In genomic region chr7:118944271-118944670, GRCh38 we compare ENCODE assay signal across 11 cellular contexts.
"Had no signal": no experiment of that assay in that cellular context is flagged by ENCODE, and none has a peak within 500 bp of the region (broad histone marks: within the 10 kb centered on the region; RNA-seq: fewer than 3 reads in every experiment).

No MANE protein-coding gene starts in this region.

- H3K4me3 Mint-ChIP-seq: GM23338, H9, HFFc6 had no signal

- H3K4me3 ChIP-seq: GM23248, GM23338, HAP-1 had no signal

- ATAC-seq: GM23338, HCT116 had no signal

- H3K4me1 ChIP-seq: HAP-1 had no signal

- H2AFZ ChIP-seq: GM23248, GM23338 had no signal

- H3K4me1 Mint-ChIP-seq: GM23338 had no signal

- FAIRE-seq: H1, H54 had no signal

- H3K9me3 Mint-ChIP-seq: H9 had no signal

- H3K27ac ChIP-seq: GM23248 had no signal

- H3K4me2 ChIP-seq: GM23338 had no signal

- H3K36me3 ChIP-seq: HAP-1 had no signal

- DNase-seq: GM23248, GOT3, H7, H9, HCEC 1CT, HFFc6 had no signal

- H3K9me3 ChIP-seq: HAP-1 had no signal

- H3K27ac Mint-ChIP-seq: GM23338, H9, HFFc6 had no signal

- H3K9ac ChIP-seq: GM23248 had no signal
